ENCODE assay signal across 8 cellular contexts in genomic region chr1:52141513-52142219, GRCh38. TPM values are rescaled to one million over a fixed set of nuclear protein-coding genes. Genes with fewer than 3 reads are reported as not detected.
A peak's percentile ranks its signal among the peaks of the same experiment; 100 is the strongest.
DNase-seq lines count a peak whose midpoint lies in the region; ATAC-seq and TF ChIP-seq lines count a peak whose summit lies in the region.

TSS of gene ZFYVE9 (plus strand) at chr1:52142089. CDS start at chr1:52233207, 91,118 bp downstream.

- ATAC-seq in HG03025 (IDR thresholded peaks at IDR 0.05; ENCODE audit: low FRiP score, unreplicated experiment), result peak; percentile 74
- peak; percentile 62 for ATAC-seq in activated CD4-positive, alpha-beta T cell treated with anti-CD3 and anti-CD28 coated beads for 36 hours

- H3K9ac ChIP-seq in colonic mucosa (ENCODE audit: low read depth in 2 of 2, low read length in 2 of 2), result peak within 1 kb of the TSS; percentile 76 to 96

- peak within 1 kb of the TSS; percentile 84 for H3K27ac Mint-ChIP-seq in activated CD4-positive, alpha-beta T cell treated with anti-CD3 and anti-CD28 coated beads for 36 hours

- no peaks in the 10 kb centered on the region for H3K36me3 ChIP-seq in colonic mucosa

- peaks cover 3% of the 10 kb centered on the region for H3K9me3 Mint-ChIP-seq in activated CD4-positive, alpha-beta T cell treated with anti-CD3 and anti-CD28 coated beads for 36 hours (ENCODE audit: low read depth)

- POLR2A ChIA-PET in activated CD4-positive, alpha-beta T cell treated with anti-CD3 and anti-CD28 coated beads for 36 hours (lab: Charles Lee), result no interaction called here

- TF ChIP-seq CTCF in colonic mucosa (IDR thresholded peaks at IDR 0.05), result peak; percentile 44

- DNase-seq in NCI-H524 (lab: John Stamatoyannopoulos, UW) (peak; percentile 44 to 76), NCI-H524 treated with DMSO at 0.1 percent for 48 hours (lab: John Stamatoyannopoulos, UW) (no peak), NCI-H2196 treated with DMSO at 0.1 percent for 48 hours (lab: John Stamatoyannopoulos, UW; ENCODE audit: unreplicated experiment) (peak; percentile 22), colonic mucosa (peak; percentile 73)
- DNase-seq in activated CD4-positive, alpha-beta T cell treated with anti-CD3 and anti-CD28 coated beads for 36 hours, result peak; percentile 83
- peak; percentile 50 to 67 for DNase-seq in stimulated activated CD4-positive, alpha-beta T cell treated with anti-CD3 and anti-CD28 coated beads, Interleukin-1b, Interleukin-23, amount 100 ng/mL, for 4 hours (ENCODE audit: low read depth in 2 of 2)

- peaks cover 9% of the 10 kb centered on the region for H3K27me3 Mint-ChIP-seq in activated CD4-positive, alpha-beta T cell treated with anti-CD3 and anti-CD28 coated beads for 36 hours

- H3K27me3 ChIP-seq in colonic mucosa (no peaks in the 10 kb centered on the region), layer of hippocampus (ENCODE audit: control insufficient read depth, insufficient read depth, low read length) (no peaks in the 10 kb centered on the region)

- peak within 1 kb of the TSS; percentile 80 for H3K4me3 Mint-ChIP-seq in activated CD4-positive, alpha-beta T cell treated with anti-CD3 and anti-CD28 coated beads for 36 hours

- H3K27ac ChIP-seq in colonic mucosa (peak within 1 kb of the TSS; percentile 86), layer of hippocampus (ENCODE audit: low read depth, low read length) (peak within 1 kb of the TSS; percentile 84)

- H3K4me1 ChIP-seq in colonic mucosa, result no peaks in the 10 kb centered on the region

- CTCF ChIA-PET in activated CD4-positive, alpha-beta T cell treated with anti-CD3 and anti-CD28 coated beads for 36 hours (lab: Charles Lee), result interaction anchor here (1.0 to 2.1 kb wide), 3 partner anchors 9 to 68 kb away, joined by 4 to 9 read pairs (median 4); no protein-coding TSS in a partner anchor

- H3K4me3 ChIP-seq in colonic mucosa, result peak within 1 kb of the TSS; percentile 83

- no peaks in the 10 kb centered on the region for H3K36me3 Mint-ChIP-seq in activated CD4-positive, alpha-beta T cell treated with anti-CD3 and anti-CD28 coated beads for 36 hours (ENCODE audit: low read depth)

- H3K9me3 ChIP-seq in colonic mucosa, result no peaks in the 10 kb centered on the region

- intact Hi-C loops in activated CD4-positive, alpha-beta T cell treated with anti-CD3 and anti-CD28 coated beads for 36 hours (cut with DNase I, micrococcal nuclease), result loop anchor here (1.0 to 10.0 kb wide), 12 partner anchors 85 to 781 kb away; partner anchors contain the start of genes BTF3L4 (in 2 of the 2), CC2D1B (in 2 of the 2), TUT4 (in 2 of the 2) and ECHDC2 (in 1 of the 2)
- intact Hi-C loops in colonic mucosa (cut with DNase I), result no loop called here

- H3K4me1 Mint-ChIP-seq in activated CD4-positive, alpha-beta T cell treated with anti-CD3 and anti-CD28 coated beads for 36 hours, result peaks cover 43% of the 10 kb centered on the region

RNA-seq across cellular contexts. Expression of gene ZFYVE9, which starts in this region (rescaled TPM):
- total RNA-seq in activated CD4-positive, alpha-beta T cell treated with anti-CD3 and anti-CD28 coated beads for 36 hours, result 1 to 10 TPM; 4.3 to 4.7 TPM
- 10 to 100 TPM; 13.1 to 18.9 TPM for total RNA-seq in colonic mucosa
